Comparison of ENCODE assay signal across 1 cellular context in genomic region chr15:32637704-32638103, GRCh38.
TF ChIP-seq lines count a peak whose summit lies in the region.

No MANE protein-coding gene starts in this region.

TF ChIP-seq in K562, 482 proteins besides CTCF, POLR2A, EP300 and RAD21:
- 0 out of 2 replicates have a peak, but pooled peaks have one; percentile 16 for TF ChIP-seq CEBPB (tag; IDR thresholded peaks at IDR 0.05)
- no peak for TF ChIP-seq CHD4 (IDR thresholded peaks at IDR 0.05; ENCODE audit: insufficient read depth, insufficient replicate concordance, low read depth, low read length, poor library complexity, severe bottlenecking)
